ENCODE assay signal across 1 cellular context in genomic region chr5:181170237-181170830, GRCh38.
TF ChIP-seq lines count a peak whose summit lies in the region.

No MANE protein-coding gene starts in this region.

TF ChIP-seq in HCT116, 20 proteins besides CTCF, POLR2A, EP300 and RAD21 (continued from another document):
- no peak for TF ChIP-seq REST (IDR thresholded peaks at IDR 0.05; ENCODE audit: low read depth)
- no peak for TF ChIP-seq SIN3A (IDR thresholded peaks at IDR 0.05; ENCODE audit: low read depth)
- TF ChIP-seq CBX3 (IDR thresholded peaks at IDR 0.05; ENCODE audit: low read depth), result no peak
- TF ChIP-seq FOSL1 (IDR thresholded peaks at IDR 0.05; ENCODE audit: low read depth), result no peak
- no peak for TF ChIP-seq EZH2phosphoT487 (IDR thresholded peaks at IDR 0.05; ENCODE audit: borderline replicate concordance)
- no peak for TF ChIP-seq MAX (IDR thresholded peaks at IDR 0.05)
- no peak for TF ChIP-seq POLR2AphosphoS5 (IDR thresholded peaks at IDR 0.05; ENCODE audit: low read depth, low read length)
